ENCODE assay signal across 8 cellular contexts in genomic region chr6:137767931-137768690, GRCh38.
DNase-seq lines count a peak whose midpoint lies in the region; ATAC-seq, FAIRE-seq and TF ChIP-seq lines count a peak whose summit lies in the region.

No MANE protein-coding gene starts in this region.

- peaks cover 23% of the 10 kb centered on the region for H3K4me1 Mint-ChIP-seq in T-helper 2 cell treated with Interferon-gamma antibody and Interleukin-4, amounts not matched to agents 5 μg/mL and 100 μg/mL, for 36 hours (ENCODE audit: low read depth)
- H3K4me1 Mint-ChIP-seq in naive thymus-derived CD8-positive, alpha-beta T cell: peaks cover 8 to 28% (median 23%) of the 10 kb centered on the region in 4 donors

- no peaks in the 10 kb centered on the region for H3K9me3 Mint-ChIP-seq in T-helper 2 cell treated with Interferon-gamma antibody and Interleukin-4, amounts not matched to agents 5 μg/mL and 100 μg/mL, for 36 hours
- peaks cover 0 to 4% (median 0%) of the 10 kb centered on the region in 9 donors for H3K9me3 Mint-ChIP-seq in naive thymus-derived CD8-positive, alpha-beta T cell

- FAIRE-seq in GM19239 (lab: Jason Lieb, UNC): peak; percentile 79

- H3K27me3 Mint-ChIP-seq in T-helper 2 cell treated with Interferon-gamma antibody and Interleukin-4, amounts not matched to agents 5 μg/mL and 100 μg/mL, for 36 hours (ENCODE audit: low read depth): no peaks in the 10 kb centered on the region
- no peaks in the 10 kb centered on the region for H3K27me3 Mint-ChIP-seq in naive thymus-derived CD8-positive, alpha-beta T cell

- ATAC-seq in HG03039 (IDR thresholded peaks at IDR 0.05; ENCODE audit: unreplicated experiment) (peak; percentile 72), left ventricle myocardium superior (no peak), right lobe of liver (no peak)
- ATAC-seq in naive thymus-derived CD8-positive, alpha-beta T cell: peak; percentile 77 to 82

- no peaks in the 10 kb centered on the region for H3K36me3 ChIP-seq in right lobe of liver

- peak overlapping the region; percentile 75 for H3K4me3 Mint-ChIP-seq in T-helper 2 cell treated with Interferon-gamma antibody and Interleukin-4, amounts not matched to agents 5 μg/mL and 100 μg/mL, for 36 hours
- peak overlapping the region; percentile 52 to 86 (median 76) for H3K4me3 Mint-ChIP-seq in naive thymus-derived CD8-positive, alpha-beta T cell

- H3K27ac Mint-ChIP-seq in T-helper 2 cell treated with Interferon-gamma antibody and Interleukin-4, amounts not matched to agents 5 μg/mL and 100 μg/mL, for 36 hours: peak overlapping the region; percentile 95
- H3K27ac Mint-ChIP-seq in naive thymus-derived CD8-positive, alpha-beta T cell: peak overlapping the region; percentile 85 to 96 (median 92)

- TF ChIP-seq CTCF in right lobe of liver (IDR thresholded peaks at IDR 0.05): no peak

- no peak for DNase-seq in GM19239 (ENCODE audit: insufficient read length, low spot score)
- no peak for DNase-seq in T-helper 2 cell treated with Interferon-gamma antibody and Interleukin-4, amounts not matched to agents 5 μg/mL and 100 μg/mL, for 36 hours (ENCODE audit: low spot score)
- peak in 3 of 10 donors; percentile 29 to 49 (median 45) for DNase-seq in naive thymus-derived CD8-positive, alpha-beta T cell
- no peak for DNase-seq in NCI-H1105 (lab: John Stamatoyannopoulos, UW)
- no peak for DNase-seq in COR-L47 (lab: John Stamatoyannopoulos, UW)
- no peak for DNase-seq in left ventricle myocardium superior
- no peak for DNase-seq in right lobe of liver

- intact Hi-C loops in left ventricle myocardium superior (cut with micrococcal nuclease) (no loop called here), right lobe of liver (cut with DNase I) (no loop called here)

- no peak for TF ChIP-seq POLR2A in right lobe of liver (IDR thresholded peaks at IDR 0.05)

- no peak overlapping the region for H3K4me3 ChIP-seq in right lobe of liver

- peaks cover 2% of the 10 kb centered on the region for H3K36me3 Mint-ChIP-seq in T-helper 2 cell treated with Interferon-gamma antibody and Interleukin-4, amounts not matched to agents 5 μg/mL and 100 μg/mL, for 36 hours (ENCODE audit: low read depth)
- peaks cover 0 to 5% (median 0%) of the 10 kb centered on the region in 3 donors for H3K36me3 Mint-ChIP-seq in naive thymus-derived CD8-positive, alpha-beta T cell

- POLR2A ChIA-PET in naive thymus-derived CD8-positive, alpha-beta T cell (lab: Charles Lee): interaction anchor here (0.7 kb wide), 1 partner anchor 31 kb away, joined by 3 read pairs; no protein-coding TSS in a partner anchor

- WGBS in right lobe of liver (ENCODE audit: insufficient coverage, low coverage, low lambda C conversion rate, missing lambda C conversion rate): 42% methylated on average over 5 of the region's 5 CpGs

- no peak overlapping the region for H3K27ac ChIP-seq in right lobe of liver

- no peaks in the 10 kb centered on the region for H3K9me3 ChIP-seq in right lobe of liver

- no peaks in the 10 kb centered on the region for H3K4me1 ChIP-seq in right lobe of liver

- no peaks in the 10 kb centered on the region for H3K27me3 ChIP-seq in right lobe of liver

Comparison
In these comparisons a context has a peak if more than half of its experiments do, and no peak if none do; other contexts are left out.
1. ATAC-seq: peak in HG03039 (single experiment) and naive thymus-derived CD8-positive, alpha-beta T cell (2 of 2); none in left ventricle myocardium superior (single experiment) and right lobe of liver (0 of 4).